Comparison of ENCODE assay signal across 11 cellular contexts in the genomic region with DNA sequence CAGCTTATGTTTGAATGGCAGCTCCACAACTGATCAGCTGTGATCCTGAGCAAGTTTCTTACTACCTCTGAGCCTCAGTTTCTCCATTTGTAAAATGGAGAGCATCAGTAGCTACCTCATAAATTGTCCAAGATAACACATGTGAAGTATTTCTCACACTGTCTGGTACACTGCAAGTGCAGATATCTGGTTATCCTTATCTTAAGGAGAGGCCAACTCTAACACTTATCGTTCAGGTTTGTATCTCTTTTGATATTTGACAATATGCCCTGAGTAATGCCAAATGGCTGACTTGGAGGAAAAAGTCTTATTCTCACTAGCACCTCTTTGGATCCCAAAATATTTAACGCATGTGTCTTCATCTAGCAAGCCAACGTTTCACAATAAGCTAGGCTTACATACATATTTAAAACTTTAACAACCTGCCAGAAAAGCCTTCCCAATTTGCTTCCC. TPM values are rescaled to one million over a fixed set of nuclear protein-coding genes. Genes with fewer than 3 reads are reported as not detected.
DNase-seq lines count a peak whose midpoint lies in the region; ATAC-seq and TF ChIP-seq lines count a peak whose summit lies in the region.
"Had no signal": no experiment of that assay in that cellular context is flagged by ENCODE, and none has a peak within 500 bp of the region (broad histone marks: within the 10 kb centered on the region; RNA-seq: fewer than 3 reads in every experiment).

No MANE protein-coding gene starts in this region.

- no peak for ATAC-seq in natural killer cell

- H3K36me3 ChIP-seq in OCI-LY1 (ENCODE audit: insufficient read depth, low read length) (no peaks in the 10 kb centered on the region), mesodermal cell (ENCODE audit: control insufficient read depth, insufficient read depth, low read length) (no peaks in the 10 kb centered on the region), tibial artery (peaks cover 0 to 7% (median 3%) of the 10 kb centered on the region in 3 donors)

- no peak overlapping the region for H3K9ac ChIP-seq in OCI-LY1 (ENCODE audit: low read length)

- H3K27me3 ChIP-seq in OCI-LY1 (ENCODE audit: insufficient read depth, low read length) (no peaks in the 10 kb centered on the region), tibial artery (no peaks in the 10 kb centered on the region)

- H3K4me1 Mint-ChIP-seq in natural killer cell = peaks cover 17 to 31% of the 10 kb centered on the region in 2 donors

- 0 out of 2 replicates have a peak overlapping the region, but pooled peaks have one; percentile 7 for H3K4me2 ChIP-seq in OCI-LY1 (ENCODE audit: low read length)

- H3K9me3 Mint-ChIP-seq in natural killer cell = no peaks in the 10 kb centered on the region
- H3K9me3 Mint-ChIP-seq: memory B cell had no signal

- H3F3A ChIP-seq in OCI-LY1 (ENCODE audit: insufficient read depth, low read length) = no peaks in the 10 kb centered on the region

- DNase-seq in tibial artery (no peak), epidermal melanocyte (ENCODE audit: insufficient read length, low spot score) (no peak), GF-D8 (lab: John Stamatoyannopoulos, UW) (no peak), natural killer cell (no peak)
- DNase-seq in activated naive CD4-positive, alpha-beta T cell treated with Interleukin-2 at 50 U/mL for 16 hours = no peak
- DNase-seq: activated CD8-positive, alpha-beta memory T cell treated with anti-CD3 and anti-CD28 coated beads for 24 hours; RPMI8226 had no signal

- no peak overlapping the region for H3K27ac Mint-ChIP-seq in natural killer cell
- H3K27ac Mint-ChIP-seq: memory B cell had no signal

- TF ChIP-seq CTCF in OCI-LY1 (IDR thresholded peaks at IDR 0.05; ENCODE audit: low read length) (no peak), tibial artery (IDR thresholded peaks at IDR 0.05) (no peak), natural killer cell (IDR thresholded peaks at IDR 0.05) (no peak)

- WGBS in mesodermal cell (ENCODE audit: insufficient coverage in 2 of 2), 2 experiments = 94 to 100% methylated on average over 3 of the region's 3 CpGs

- H3K36me3 Mint-ChIP-seq in natural killer cell = no peaks in the 10 kb centered on the region
- H3K36me3 Mint-ChIP-seq: memory B cell had no signal

- peaks cover 66% of the 10 kb centered on the region for H3K4me1 ChIP-seq in OCI-LY1 (ENCODE audit: insufficient read depth, low read length, severe bottlenecking)
- H3K4me1 ChIP-seq in mesodermal cell (ENCODE audit: control insufficient read depth, insufficient read depth, low read length, poor library complexity, severe bottlenecking) = peaks cover 48% of the 10 kb centered on the region
- peaks cover 0 to 74% (median 56%) of the 10 kb centered on the region in 4 donors for H3K4me1 ChIP-seq in tibial artery

- intact Hi-C loops in tibial artery (cut with DNase I; ENCODE audit: low total_unique reads) = no loop called here
- intact Hi-C loops in natural killer cell (cut with micrococcal nuclease) = no loop called here

- no peaks in the 10 kb centered on the region for H3K79me2 ChIP-seq in OCI-LY1 (ENCODE audit: insufficient read depth, low read length)

- H3K27ac ChIP-seq in OCI-LY1 (ENCODE audit: low read depth, low read length, poor library complexity, severe bottlenecking) (no peak overlapping the region), cingulate gyrus (ENCODE audit: low read depth, low read length) (peak overlapping the region; percentile 95), mesodermal cell (ENCODE audit: low read depth, low read length, severe bottlenecking) (peak overlapping the region; percentile 93), tibial artery (peak overlapping the region; percentile 93 to 97)

- no peak overlapping the region for H3K4me3 Mint-ChIP-seq in natural killer cell
- H3K4me3 Mint-ChIP-seq: memory B cell had no signal

- no peaks in the 10 kb centered on the region for H3K9me2 ChIP-seq in OCI-LY1 (ENCODE audit: low read depth, low read length)

- no peaks in the 10 kb centered on the region for H4K20me1 ChIP-seq in OCI-LY1 (ENCODE audit: insufficient read depth, low read length)

- no peak overlapping the region for H3K4me3 ChIP-seq in OCI-LY1 (ENCODE audit: low read depth, low read length, poor library complexity, severe bottlenecking)
- no peak overlapping the region for H3K4me3 ChIP-seq in mesodermal cell (ENCODE audit: extremely low read depth, insufficient read depth, low read length, poor library complexity, severe bottlenecking)
- peak overlapping the region; percentile 82 to 93 for H3K4me3 ChIP-seq in tibial artery

- no peaks in the 10 kb centered on the region for H3K27me3 Mint-ChIP-seq in natural killer cell (ENCODE audit: low read depth in 2 of 2)
- H3K27me3 Mint-ChIP-seq: memory B cell had no signal

- H2AFZ ChIP-seq in OCI-LY1 (ENCODE audit: low read length) = no peak overlapping the region

- H3K9me3 ChIP-seq in OCI-LY1 (ENCODE audit: low read length) = no peaks in the 10 kb centered on the region
- H3K9me3 ChIP-seq in mesodermal cell (ENCODE audit: control insufficient read depth, low read length) = no peaks in the 10 kb centered on the region
- H3K9me3 ChIP-seq in tibial artery = no peaks in the 10 kb centered on the region

RNA-seq across cellular contexts. Expression of gene CSRP1, which starts 2.7 kb away (rescaled TPM):
- polyA plus RNA-seq in mesodermal cell (2013, experiment 1 of 2) = 73.2 TPM
- polyA plus RNA-seq in mesodermal cell (2013, experiment 2 of 2) = 56.8 TPM
- 10 to 100 TPM; 36.9 to 48.4 (median 44.1) TPM for total RNA-seq in natural killer cell

RNA-seq across cellular contexts. Expression of gene NAV1, which starts 34.7 kb away (rescaled TPM):
- polyA plus RNA-seq in mesodermal cell (2013, experiment 1 of 2) = 56.2 TPM
- polyA plus RNA-seq in mesodermal cell (2013, experiment 2 of 2) = 48.2 TPM
- 1 to 10 TPM; 2.5 to 3.9 (median 2.8) TPM for total RNA-seq in natural killer cell

RNA-seq across cellular contexts. Expression of gene PHLDA3, which starts 35.2 kb away (rescaled TPM):
- polyA plus RNA-seq in mesodermal cell (2013, experiment 1 of 2) = 71.4 TPM
- 50.9 TPM for polyA plus RNA-seq in mesodermal cell (2013, experiment 2 of 2)
- total RNA-seq in natural killer cell = 1 to 10 TPM in 2 of 3 donors, under 1 TPM in 1; 0.63 to 1.7 (median 1.1) TPM

Comparison
In these comparisons a context has a peak if more than half of its experiments do, and no peak if none do; other contexts are left out.
1. H3K4me3 ChIP-seq: peak in tibial artery (2 of 2); none in OCI-LY1 (single experiment) and mesodermal cell (single experiment).